In the genomic region with DNA sequence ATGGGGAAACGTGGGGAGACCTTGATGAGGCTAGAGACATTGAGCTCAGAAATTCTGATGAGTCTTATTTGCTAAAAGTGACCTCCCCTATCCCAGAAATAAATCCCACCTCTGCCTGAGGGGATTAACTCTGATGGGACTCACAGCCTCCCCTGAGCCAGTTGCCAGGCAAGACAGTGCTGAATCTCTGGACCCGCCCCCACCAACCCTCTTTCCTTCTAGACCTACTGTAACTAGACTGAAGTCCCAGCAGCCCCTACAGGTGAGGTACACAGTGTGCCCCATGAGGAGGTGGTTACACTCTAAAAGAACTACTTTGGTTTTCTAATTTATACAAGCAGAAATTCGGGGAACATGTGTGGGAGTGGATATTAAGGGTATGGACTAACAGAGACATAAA, we compare ENCODE assay signal across 2 cellular contexts.
TF ChIP-seq lines count a peak whose summit lies in the region.

No MANE protein-coding gene starts in this region.

TF ChIP-seq in GM23338, 12 proteins besides CTCF, POLR2A, EP300 and RAD21 (continued from another document and continues in another):
- TF ChIP-seq ETS1 (IDR thresholded peaks at IDR 0.05) (no peak), POLR2AphosphoS5 (IDR thresholded peaks at IDR 0.05; ENCODE audit: low read depth) (no peak), JUNB (IDR thresholded peaks at IDR 0.05; ENCODE audit: unreplicated experiment) (no peak), CREB1 (CRISPR knock-in tag; IDR thresholded peaks at IDR 0.05; ENCODE audit: low read depth) (no peak), ZNF331 (CRISPR knock-in tag; IDR thresholded peaks at IDR 0.05; ENCODE audit: low read depth) (no peak), EZH2 (IDR thresholded peaks at IDR 0.05; ENCODE audit: low read depth, unreplicated experiment) (no peak), ZNF114 (CRISPR knock-in tag; IDR thresholded peaks at IDR 0.05) (no peak), EZH2phosphoT487 (IDR thresholded peaks at IDR 0.05; ENCODE audit: unreplicated experiment) (no peak), ZNF462 (CRISPR knock-in tag; IDR thresholded peaks at IDR 0.05) (no peak)
- TF ChIP-seq, protein P1, sequence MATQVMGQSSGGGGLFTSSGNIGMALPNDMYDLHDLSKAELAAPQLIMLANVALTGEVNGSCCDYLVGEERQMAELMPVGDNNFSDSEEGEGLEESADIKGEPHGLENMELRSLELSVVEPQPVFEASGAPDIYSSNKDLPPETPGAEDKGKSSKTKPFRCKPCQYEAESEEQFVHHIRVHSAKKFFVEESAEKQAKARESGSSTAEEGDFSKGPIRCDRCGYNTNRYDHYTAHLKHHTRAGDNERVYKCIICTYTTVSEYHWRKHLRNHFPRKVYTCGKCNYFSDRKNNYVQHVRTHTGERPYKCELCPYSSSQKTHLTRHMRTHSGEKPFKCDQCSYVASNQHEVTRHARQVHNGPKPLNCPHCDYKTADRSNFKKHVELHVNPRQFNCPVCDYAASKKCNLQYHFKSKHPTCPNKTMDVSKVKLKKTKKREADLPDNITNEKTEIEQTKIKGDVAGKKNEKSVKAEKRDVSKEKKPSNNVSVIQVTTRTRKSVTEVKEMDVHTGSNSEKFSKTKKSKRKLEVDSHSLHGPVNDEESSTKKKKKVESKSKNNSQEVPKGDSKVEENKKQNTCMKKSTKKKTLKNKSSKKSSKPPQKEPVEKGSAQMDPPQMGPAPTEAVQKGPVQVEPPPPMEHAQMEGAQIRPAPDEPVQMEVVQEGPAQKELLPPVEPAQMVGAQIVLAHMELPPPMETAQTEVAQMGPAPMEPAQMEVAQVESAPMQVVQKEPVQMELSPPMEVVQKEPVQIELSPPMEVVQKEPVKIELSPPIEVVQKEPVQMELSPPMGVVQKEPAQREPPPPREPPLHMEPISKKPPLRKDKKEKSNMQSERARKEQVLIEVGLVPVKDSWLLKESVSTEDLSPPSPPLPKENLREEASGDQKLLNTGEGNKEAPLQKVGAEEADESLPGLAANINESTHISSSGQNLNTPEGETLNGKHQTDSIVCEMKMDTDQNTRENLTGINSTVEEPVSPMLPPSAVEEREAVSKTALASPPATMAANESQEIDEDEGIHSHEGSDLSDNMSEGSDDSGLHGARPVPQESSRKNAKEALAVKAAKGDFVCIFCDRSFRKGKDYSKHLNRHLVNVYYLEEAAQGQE (IDR thresholded peaks at IDR 0.05; ENCODE audit: unreplicated experiment): no peak

TF ChIP-seq in endothelial cell of umbilical vein, 7 proteins besides CTCF, POLR2A, EP300 and RAD21 (continued from another document):
- TF ChIP-seq GATA2 (IDR thresholded peaks at IDR 0.05; ENCODE audit: insufficient read depth, insufficient read length, low read depth, low read length) (no peak), FOS (IDR thresholded peaks at IDR 0.05; ENCODE audit: borderline replicate concordance, insufficient read depth, low read length) (no peak), JUN (IDR thresholded peaks at IDR 0.05; ENCODE audit: borderline replicate concordance, insufficient read depth, insufficient read length, low read depth) (no peak), POLR2AphosphoS5 (IDR thresholded peaks at IDR 0.05; ENCODE audit: insufficient read depth, low read depth, low read length) (no peak), EZH2 (IDR thresholded peaks at IDR 0.05; ENCODE audit: borderline replicate concordance, low read depth, low read length, severe bottlenecking) (no peak)
- TF ChIP-seq, protein P2, sequence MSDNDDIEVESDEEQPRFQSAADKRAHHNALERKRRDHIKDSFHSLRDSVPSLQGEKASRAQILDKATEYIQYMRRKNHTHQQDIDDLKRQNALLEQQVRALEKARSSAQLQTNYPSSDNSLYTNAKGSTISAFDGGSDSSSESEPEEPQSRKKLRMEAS (IDR thresholded peaks at IDR 0.05; ENCODE audit: insufficient read depth, insufficient read length): no peak
